16 cellular contexts compared by ENCODE assay signal in the genomic region with DNA sequence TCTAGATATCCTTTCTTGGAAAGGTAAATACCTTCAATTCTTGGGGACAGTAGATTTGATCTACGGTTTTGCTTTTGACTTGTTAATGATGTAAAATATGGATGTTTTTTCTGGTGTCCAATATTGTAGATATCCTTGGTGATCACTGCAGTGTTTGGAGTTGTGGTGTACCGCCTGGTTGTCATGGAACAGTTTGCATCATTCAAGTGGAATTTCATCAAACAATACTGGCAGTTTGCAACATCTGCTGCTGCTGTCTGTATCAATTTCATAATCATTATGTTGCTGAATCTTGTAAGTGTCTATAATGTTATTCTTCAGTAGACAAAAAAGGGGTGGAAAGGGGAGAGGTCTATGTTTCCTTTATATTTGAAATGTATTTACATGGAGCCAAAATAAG. TPM values are rescaled to one million over a fixed set of nuclear protein-coding genes. Genes with fewer than 3 reads are reported as not detected.
DNase-seq lines count a peak whose midpoint lies in the region; ATAC-seq and TF ChIP-seq lines count a peak whose summit lies in the region.
"Had no signal": no experiment of that assay in that cellular context is flagged by ENCODE, and none has a peak within 500 bp of the region (broad histone marks: within the 10 kb centered on the region; RNA-seq: fewer than 3 reads in every experiment).

No MANE protein-coding gene starts in this region.

- H3K27ac ChIP-seq in heart right ventricle (no peak overlapping the region), hepatocyte (no peak overlapping the region)
- H3K27ac ChIP-seq: epithelial cell of prostate, psoas muscle had no signal

- H3K36me3 ChIP-seq in adipocyte (ENCODE audit: control insufficient read depth, insufficient read depth, low read length, severe bottlenecking) (no peaks in the 10 kb centered on the region), heart right ventricle (no peaks in the 10 kb centered on the region), hepatocyte (replicated peaks; ENCODE audit: insufficient read depth, low read depth) (no peaks in the 10 kb centered on the region)

- WGBS in heart right ventricle, 2 donors: 72 to 73% methylated on average over 2 of the region's 2 CpGs
- 90% methylated on average over 2 of the region's 2 CpGs for WGBS in hepatocyte (ENCODE audit: low lambda C conversion rate, missing lambda C conversion rate)

- no peaks in the 10 kb centered on the region for H4K20me1 ChIP-seq in hepatocyte (ENCODE audit: insufficient read depth, poor library complexity, severe bottlenecking)

- no peak overlapping the region for H2AFZ ChIP-seq in hepatocyte

- H3K4me3 ChIP-seq in adipocyte (ENCODE audit: low read length) (no peak overlapping the region), foreskin fibroblast (ENCODE audit: low read depth in 1 of 2, low read length in 2 of 2) (no peak overlapping the region), heart right ventricle (no peak overlapping the region), hepatocyte (no peak overlapping the region)
- H3K4me3 ChIP-seq: psoas muscle had no signal

- H3K9me3 ChIP-seq in adipocyte (ENCODE audit: control insufficient read depth, low read length) (peaks cover 6% of the 10 kb centered on the region), heart right ventricle (peaks cover 0 to 13% (median 0%) of the 10 kb centered on the region in 11 donors), hepatocyte (ENCODE audit: low read depth) (no peaks in the 10 kb centered on the region)
- H3K9me3 ChIP-seq: psoas muscle had no signal

- H3K9ac ChIP-seq in adipocyte (ENCODE audit: low read length): no peak overlapping the region

- no peak for TF ChIP-seq CTCF in foreskin fibroblast (IDR thresholded peaks at IDR 0.05; ENCODE audit: low read depth, low read length)
- no peak for TF ChIP-seq CTCF in heart right ventricle (IDR thresholded peaks at IDR 0.05)
- no peak for TF ChIP-seq CTCF in hepatocyte (IDR thresholded peaks at IDR 0.05; ENCODE audit: poor library complexity)

- H3K4me2 ChIP-seq in hepatocyte: no peak overlapping the region

- no peaks in the 10 kb centered on the region for H3K27me3 ChIP-seq in adipocyte (replicated peaks; ENCODE audit: control insufficient read depth, insufficient read depth, low read length)
- H3K27me3 ChIP-seq in heart right ventricle: no peaks in the 10 kb centered on the region
- no peaks in the 10 kb centered on the region for H3K27me3 ChIP-seq in hepatocyte

- H3K4me1 ChIP-seq in adipocyte (ENCODE audit: control insufficient read depth, insufficient read depth, low read length) (peaks cover 7% of the 10 kb centered on the region), heart right ventricle (no peaks in the 10 kb centered on the region), hepatocyte (ENCODE audit: insufficient read depth) (no peaks in the 10 kb centered on the region)
- H3K4me1 ChIP-seq: psoas muscle had no signal

- intact Hi-C loops in heart right ventricle (cut with DNase I): no loop called here

- no peaks in the 10 kb centered on the region for H3K79me2 ChIP-seq in hepatocyte

- ATAC-seq in heart right ventricle (no peak), HG03108 (IDR thresholded peaks at IDR 0.05; ENCODE audit: unreplicated experiment) (no peak)
- ATAC-seq: left ventricle myocardium superior; naive thymus-derived CD8-positive, alpha-beta T cell; psoas muscle had no signal

- no peaks in the 10 kb centered on the region for H3K9me2 ChIP-seq in hepatocyte (replicated peaks; ENCODE audit: insufficient read depth)

- DNase-seq in EH (ENCODE audit: low read depth) (peak; percentile 1), NCI-H146 treated with DMSO at 0.1 percent for 48 hours (lab: John Stamatoyannopoulos, UW; ENCODE audit: unreplicated experiment) (peak; percentile 70), adipocyte (ENCODE audit: low read depth) (peak; percentile 66), foreskin fibroblast (peak; percentile 80 to 91), heart right ventricle (no peak), hepatocyte (ENCODE audit: low spot score) (no peak), MV-4-11 (lab: John Stamatoyannopoulos, UW) (no peak)
- DNase-seq: activated CD4-positive, alpha-beta T cell treated with anti-CD3 and anti-CD28 coated beads for 1 hour; cerebellar nuclear complex; Kasumi-1; left ventricle myocardium superior; naive thymus-derived CD8-positive, alpha-beta T cell; NCI-H345; psoas muscle had no signal

RNA-seq across cellular contexts. Expression of a gene that starts 27.4 kb away (rescaled TPM):
- total RNA-seq in heart right ventricle (not detected), hepatocyte (0.32 and 0.73 TPM in 2 replicates)
- polyA plus RNA-seq in heart right ventricle (under 1 TPM in 1 of 2 donors, not detected in 1; 0.01 TPM), hepatocyte (not detected in 2 replicates)
- total RNA-seq: left ventricle myocardium superior; naive thymus-derived CD8-positive, alpha-beta T cell; psoas muscle had no signal
- polyA plus RNA-seq: naive thymus-derived CD8-positive, alpha-beta T cell; psoas muscle had no signal

Comparison
In these comparisons a context has a peak if more than half of its experiments do, and no peak if none do; other contexts are left out.
1. DNase-seq: peak in EH (single experiment), NCI-H146 treated with DMSO at 0.1 percent for 48 hours (single experiment), adipocyte (single experiment) and foreskin fibroblast (2 of 2); none in heart right ventricle (0 of 2), hepatocyte (single experiment) and MV-4-11 (single experiment).